9 cellular contexts compared by ENCODE assay signal in the genomic region with DNA sequence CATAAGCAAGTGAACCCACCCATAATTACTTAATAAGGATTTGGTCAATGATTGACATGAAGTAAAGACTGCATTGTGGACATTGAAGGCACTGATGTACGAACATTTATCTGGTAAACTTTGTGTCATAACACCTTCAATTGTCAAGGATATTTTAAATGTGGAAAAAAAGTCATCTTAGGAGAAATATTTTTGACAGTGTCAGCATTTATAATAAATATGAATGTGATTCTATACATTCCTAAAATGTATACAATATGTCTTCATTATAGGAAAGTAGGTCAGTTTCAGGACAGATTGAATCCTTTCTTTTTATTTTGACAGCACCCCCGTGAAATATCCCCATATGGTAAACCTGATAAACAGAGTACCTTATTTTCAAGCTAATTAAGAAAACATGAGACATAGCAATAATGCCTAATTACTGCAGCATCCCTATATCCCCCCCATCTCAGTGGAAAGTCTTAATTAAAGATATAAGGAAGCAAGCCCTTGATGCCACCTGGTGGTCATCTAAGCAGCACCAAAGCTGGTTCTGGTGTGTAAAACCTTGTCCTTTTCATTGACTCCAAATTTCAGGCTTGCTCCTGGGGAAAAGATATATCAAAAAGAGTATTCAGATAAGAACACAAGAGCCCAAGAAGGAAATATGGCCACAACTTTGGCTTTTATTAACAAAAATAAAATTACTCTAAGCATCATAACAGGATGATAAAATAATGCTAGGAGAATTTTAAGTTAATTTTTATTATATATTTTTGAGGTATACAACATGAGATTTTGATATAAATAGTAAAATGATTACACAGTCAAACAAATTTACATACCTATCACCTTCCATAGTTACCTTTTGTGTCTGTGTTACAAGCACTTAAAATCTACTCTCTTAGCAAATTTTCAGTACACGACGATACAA.
DNase-seq lines count a peak whose midpoint lies in the region; ATAC-seq, FAIRE-seq and TF ChIP-seq lines count a peak whose summit lies in the region.
"Had no signal": no experiment of that assay in that cellular context is flagged by ENCODE, and none has a peak within 500 bp of the region (broad histone marks: within the 10 kb centered on the region; RNA-seq: fewer than 3 reads in every experiment).

No MANE protein-coding gene starts in this region.

- H3K27ac Mint-ChIP-seq in activated T-helper 2 cell treated with anti-CD3 and anti-CD28 coated beads, Interferon-gamma antibody, Interleukin-2, Interleukin-4, amounts not matched to agents 10 μg/mL and 5 μg/mL and 100 μg/mL, durations not matched to agents 14 hours and 24 hours and 36 hours: no peak overlapping the region

- ATAC-seq in HG02973 (IDR thresholded peaks at IDR 0.05; ENCODE audit: unreplicated experiment): no peak

- intact Hi-C loops in adrenal gland (cut with DNase I): loop anchor here in 1 of 2 donors (5.0 kb wide), 1 partner anchor 85 kb away; no protein-coding TSS in a partner anchor
- intact Hi-C loops in posterior vena cava (cut with DNase I): no loop called here
- intact Hi-C loops in activated T-helper 2 cell treated with anti-CD3 and anti-CD28 coated beads, Interferon-gamma antibody, Interleukin-2, Interleukin-4, amounts not matched to agents 10 μg/mL and 5 μg/mL and 100 μg/mL, durations not matched to agents 14 hours and 24 hours and 36 hours (cut with micrococcal nuclease): no loop called here

- H3K36me3 Mint-ChIP-seq in activated T-helper 2 cell treated with anti-CD3 and anti-CD28 coated beads, Interferon-gamma antibody, Interleukin-2, Interleukin-4, amounts not matched to agents 10 μg/mL and 5 μg/mL and 100 μg/mL, durations not matched to agents 14 hours and 24 hours and 36 hours (ENCODE audit: low read depth): no peaks in the 10 kb centered on the region

- no peaks in the 10 kb centered on the region for H3K4me1 Mint-ChIP-seq in activated T-helper 2 cell treated with anti-CD3 and anti-CD28 coated beads, Interferon-gamma antibody, Interleukin-2, Interleukin-4, amounts not matched to agents 10 μg/mL and 5 μg/mL and 100 μg/mL, durations not matched to agents 14 hours and 24 hours and 36 hours (ENCODE audit: low read depth)

- H3K27me3 Mint-ChIP-seq in activated T-helper 2 cell treated with anti-CD3 and anti-CD28 coated beads, Interferon-gamma antibody, Interleukin-2, Interleukin-4, amounts not matched to agents 10 μg/mL and 5 μg/mL and 100 μg/mL, durations not matched to agents 14 hours and 24 hours and 36 hours (ENCODE audit: low read depth): no peaks in the 10 kb centered on the region

- H3K4me3 ChIP-seq in HFF-Myc (replicated peaks; ENCODE audit: low read depth, low read length) (no peak overlapping the region), adrenal gland (no peak overlapping the region)
- H3K4me3 ChIP-seq: sigmoid colon had no signal

- H3K9me3 ChIP-seq in adrenal gland (replicated peaks in 1 of 3): no peaks in the 10 kb centered on the region
- H3K9me3 ChIP-seq: sigmoid colon had no signal

- no peaks in the 10 kb centered on the region for H3K36me3 ChIP-seq in adrenal gland (replicated peaks in 1 of 2)
- H3K36me3 ChIP-seq: sigmoid colon had no signal

- no peaks in the 10 kb centered on the region for H3K4me1 ChIP-seq in adrenal gland (replicated peaks in 1 of 2)
- H3K4me1 ChIP-seq: sigmoid colon had no signal

- no peaks in the 10 kb centered on the region for H3K27me3 ChIP-seq in adrenal gland
- H3K27me3 ChIP-seq: sigmoid colon had no signal

- no peaks in the 10 kb centered on the region for H3K9me3 Mint-ChIP-seq in activated T-helper 2 cell treated with anti-CD3 and anti-CD28 coated beads, Interferon-gamma antibody, Interleukin-2, Interleukin-4, amounts not matched to agents 10 μg/mL and 5 μg/mL and 100 μg/mL, durations not matched to agents 14 hours and 24 hours and 36 hours

- WGBS in adrenal gland, 4 donors: 63 to 77% (median 71%) methylated on average over 4 of the region's 4 CpGs

- no peak overlapping the region for H3K27ac ChIP-seq in adrenal gland
- H3K27ac ChIP-seq: sigmoid colon had no signal

- TF ChIP-seq POLR2A in adrenal gland (IDR thresholded peaks at IDR 0.05): no peak

- DNase-seq in D721Med (ENCODE audit: insufficient read length, low spot score) (no peak), HFF-Myc (ENCODE audit: extremely low read depth, low read depth) (no peak), adrenal gland (peak in 4 of 7 donors; percentile 10 to 37 (median 22)), left kidney (ENCODE audit: low read depth, low spot score) (peak; percentile 28), NCI-H2107 (lab: John Stamatoyannopoulos, UW) (no peak), posterior vena cava (ENCODE audit: low spot score) (no peak)
- DNase-seq in activated T-helper 2 cell treated with anti-CD3 and anti-CD28 coated beads, Interferon-gamma antibody, Interleukin-2, Interleukin-4, amounts not matched to agents 10 μg/mL and 5 μg/mL and 100 μg/mL, durations not matched to agents 14 hours and 24 hours and 36 hours (ENCODE audit: low spot score): no peak
- DNase-seq: sigmoid colon had no signal

- FAIRE-seq in D721Med (lab: Jason Lieb, UNC): peak; percentile 56

- TF ChIP-seq CTCF in D721Med (IDR thresholded peaks at IDR 0.05; ENCODE audit: insufficient read depth, missing control alignments) (peak; percentile 51), HFF-Myc (IDR thresholded peaks at IDR 0.05; ENCODE audit: low read depth, low read length, missing control alignments) (peak; percentile 46), adrenal gland (IDR thresholded peaks at IDR 0.05) (peak; percentile 14 to 45 (median 26))

- no peak overlapping the region for H3K4me3 Mint-ChIP-seq in activated T-helper 2 cell treated with anti-CD3 and anti-CD28 coated beads, Interferon-gamma antibody, Interleukin-2, Interleukin-4, amounts not matched to agents 10 μg/mL and 5 μg/mL and 100 μg/mL, durations not matched to agents 14 hours and 24 hours and 36 hours (ENCODE audit: low read depth)

Comparison
In these comparisons a context has a peak if more than half of its experiments do, and no peak if none do; other contexts are left out.
1. DNase-seq: peak in adrenal gland (4 of 7) and left kidney (single experiment); none in D721Med (single experiment), HFF-Myc (single experiment), NCI-H2107 (single experiment), posterior vena cava (single experiment) and activated T-helper 2 cell treated with anti-CD3 and anti-CD28 coated beads, Interferon-gamma antibody, Interleukin-2, Interleukin-4, amounts not matched to agents 10 μg/mL and 5 μg/mL and 100 μg/mL, durations not matched to agents 14 hours and 24 hours and 36 hours (single experiment).
2. Peak in every context shown above with its lines, with median percentiles within 50 percentile points of each other: CTCF ChIP-seq.